8 cellular contexts compared by ENCODE assay signal in genomic region chr9:99660191-99660636, GRCh38.
DNase-seq lines count a peak whose midpoint lies in the region; ATAC-seq, FAIRE-seq and TF ChIP-seq lines count a peak whose summit lies in the region.

No MANE protein-coding gene starts in this region.

- H3K27ac ChIP-seq in RWPE1 = no peak overlapping the region

- peak; percentile 94 for FAIRE-seq in GM12892 (lab: Jason Lieb, UNC)

- POLR2A ChIA-PET in RWPE1 (lab: Yijun Ruan, JAX; ENCODE audit: low non-redundant PET) = no interaction called here

- CTCF ChIA-PET in RWPE1 (lab: Yijun Ruan, JAX) = no interaction called here

- DNase-seq in GM12892 (ENCODE audit: insufficient read length) (no peak), germinal center (ENCODE audit: low spot score) (peak; percentile 5), SW480 (ENCODE audit: low spot score) (no peak), NCI-H2227 (lab: John Stamatoyannopoulos, UW; ENCODE audit: unreplicated experiment) (no peak), RWPE1 (ENCODE audit: low spot score) (no peak)
- no peak for DNase-seq in activated CD8-positive, alpha-beta memory T cell treated with anti-CD3 and anti-CD28 coated beads for 24 hours

- no peak for TF ChIP-seq CTCF in RWPE1 (conservative IDR thresholded peaks at IDR 0.05; ENCODE audit: low read depth)

- TF ChIP-seq POLR2A in GM12892 (IDR thresholded peaks at IDR 0.05; ENCODE audit: low read depth, low read length) = no peak

- peak; percentile 94 for ATAC-seq in GM21360 (IDR thresholded peaks at IDR 0.05; ENCODE audit: unreplicated experiment)
- peak; percentile 94 for ATAC-seq in HG03432 (IDR thresholded peaks at IDR 0.05; ENCODE audit: unreplicated experiment)
